Comparison of ENCODE assay signal across 9 cellular contexts in the genomic region with DNA sequence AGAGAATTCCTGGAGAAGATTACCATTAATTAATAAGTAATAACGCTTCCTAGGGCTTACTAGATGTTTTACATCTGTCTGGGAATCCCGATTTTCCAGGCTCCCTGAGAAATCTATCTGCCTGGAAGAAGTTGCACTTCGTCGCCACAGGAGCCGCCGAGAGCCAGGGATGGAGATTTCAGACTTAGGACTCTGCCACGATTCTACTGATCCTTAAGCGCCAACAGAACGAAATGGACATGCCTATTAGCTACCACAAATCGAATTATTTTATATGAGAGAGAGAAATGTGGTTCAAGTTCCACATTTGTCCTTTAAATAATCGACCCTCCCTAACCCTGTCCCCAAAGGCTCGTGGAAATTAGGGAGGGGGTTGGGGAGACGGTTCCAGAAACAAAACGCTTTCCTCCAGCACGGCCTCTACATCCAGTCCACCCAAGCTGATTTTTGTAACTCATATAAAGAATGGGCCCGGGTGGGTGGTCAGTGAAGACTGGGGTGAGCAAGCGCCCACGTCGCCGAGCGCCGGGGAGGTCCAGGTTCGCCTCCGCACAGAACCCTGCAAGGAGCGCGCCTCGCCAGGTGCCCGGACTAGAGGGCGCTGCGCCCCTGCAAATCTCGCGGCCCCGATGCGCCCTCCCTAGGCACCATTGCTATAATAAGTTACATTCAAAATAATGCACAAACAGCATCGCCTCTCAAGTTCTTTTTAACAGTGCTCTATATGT. TPM values are rescaled to one million over a fixed set of nuclear protein-coding genes. Genes with fewer than 3 reads are reported as not detected.
A peak's percentile ranks its signal among the peaks of the same experiment; 100 is the strongest.
DNase-seq lines count a peak whose midpoint lies in the region; ATAC-seq and TF ChIP-seq lines count a peak whose summit lies in the region.
"Had no signal": no experiment of that assay in that cellular context is flagged by ENCODE, and none has a peak within 500 bp of the region (broad histone marks: within the 10 kb centered on the region; RNA-seq: fewer than 3 reads in every experiment).

No MANE protein-coding gene starts in this region.

- H4K20me1 ChIP-seq in KMS-11 (ENCODE audit: insufficient read depth): no peaks in the 10 kb centered on the region

- no peaks in the 10 kb centered on the region for H3K79me2 ChIP-seq in KMS-11 (ENCODE audit: insufficient read depth, low read depth)

- peak overlapping the region; percentile 18; the same call in 1 of the 2 replicates for H3K4me2 ChIP-seq in KMS-11

- no peak overlapping the region for H3K9ac ChIP-seq in KMS-11

- no peak overlapping the region for H3K27ac ChIP-seq in KMS-11
- H3K27ac ChIP-seq: SK-N-MC had no signal

- CTCF ChIA-PET in activated CD4-positive, alpha-beta memory T cell treated with anti-CD3 and anti-CD28 coated beads for 36 hours (lab: Charles Lee): no interaction called here

- no peaks in the 10 kb centered on the region for H3K4me1 ChIP-seq in KMS-11 (ENCODE audit: low read depth, poor library complexity, severe bottlenecking)

- H2AFZ ChIP-seq in KMS-11 (ENCODE audit: low read depth): peak overlapping the region; percentile 72; the same call in 1 of the 2 replicates

- intact Hi-C loops in activated CD4-positive, alpha-beta memory T cell treated with anti-CD3 and anti-CD28 coated beads for 36 hours (cut with micrococcal nuclease): no loop called here

- H3K4me3 ChIP-seq in KMS-11 (IDR thresholded peaks at IDR 0.05; ENCODE audit: insufficient read depth, low read depth, low read length): no peak overlapping the region

- no peaks in the 10 kb centered on the region for H3K9me3 Mint-ChIP-seq in activated CD4-positive, alpha-beta memory T cell treated with anti-CD3 and anti-CD28 coated beads for 36 hours

- H3K27me3 ChIP-seq in KMS-11 (ENCODE audit: insufficient read depth, low read depth): no peaks in the 10 kb centered on the region

- H3K4me3 Mint-ChIP-seq in activated CD4-positive, alpha-beta memory T cell treated with anti-CD3 and anti-CD28 coated beads for 36 hours: no peak overlapping the region

- DNase-seq in DMS153 (lab: John Stamatoyannopoulos, UW) (peak; percentile 58), globus pallidus (ENCODE audit: low spot score) (peak; percentile 78), occipital lobe (lab: John Stamatoyannopoulos, UW) (peak; percentile 36), NCI-H146 treated with DMSO at 0.1 percent for 48 hours (lab: John Stamatoyannopoulos, UW; ENCODE audit: unreplicated experiment) (no peak)
- DNase-seq in activated CD4-positive, alpha-beta memory T cell treated with anti-CD3 and anti-CD28 coated beads for 36 hours: peak; percentile 28

- POLR2A ChIA-PET in activated CD4-positive, alpha-beta memory T cell treated with anti-CD3 and anti-CD28 coated beads for 36 hours (lab: Charles Lee): no interaction called here

- H3K27me3 Mint-ChIP-seq in activated CD4-positive, alpha-beta memory T cell treated with anti-CD3 and anti-CD28 coated beads for 36 hours: peaks cover 59% of the 10 kb centered on the region

- H3K27ac Mint-ChIP-seq in activated CD4-positive, alpha-beta memory T cell treated with anti-CD3 and anti-CD28 coated beads for 36 hours: no peak overlapping the region

- H3K4me1 Mint-ChIP-seq in activated CD4-positive, alpha-beta memory T cell treated with anti-CD3 and anti-CD28 coated beads for 36 hours (ENCODE audit: low read depth): peaks cover 22% of the 10 kb centered on the region

- H3K36me3 Mint-ChIP-seq in activated CD4-positive, alpha-beta memory T cell treated with anti-CD3 and anti-CD28 coated beads for 36 hours: peaks cover 2% of the 10 kb centered on the region

- ATAC-seq in HG03280 (IDR thresholded peaks at IDR 0.05; ENCODE audit: unreplicated experiment) (no peak), HG03196 (IDR thresholded peaks at IDR 0.05; ENCODE audit: unreplicated experiment) (no peak)

- H3K36me3 ChIP-seq in KMS-11 (ENCODE audit: insufficient read depth): no peaks in the 10 kb centered on the region

- no peak for TF ChIP-seq CTCF in KMS-11 (conservative IDR thresholded peaks at IDR 0.05; ENCODE audit: low read depth, low read length)

RNA-seq across cellular contexts. Expression of gene FAT1, which starts 1.9 kb away (rescaled TPM):
- total RNA-seq in activated CD4-positive, alpha-beta memory T cell treated with anti-CD3 and anti-CD28 coated beads for 36 hours: not detected
- total RNA-seq in occipital lobe: 28.4 TPM

Comparison
In these comparisons a context has a peak if more than half of its experiments do, and no peak if none do; other contexts are left out.
1. RNA of gene FAT1, which starts 1.9 kb away (total RNA-seq): 28.4 TPM in occipital lobe (single experiment); not detected in activated CD4-positive, alpha-beta memory T cell treated with anti-CD3 and anti-CD28 coated beads for 36 hours; every median in the first group is over 10 times any median in the second.